25 cellular contexts compared by ENCODE assay signal in the genomic region with DNA sequence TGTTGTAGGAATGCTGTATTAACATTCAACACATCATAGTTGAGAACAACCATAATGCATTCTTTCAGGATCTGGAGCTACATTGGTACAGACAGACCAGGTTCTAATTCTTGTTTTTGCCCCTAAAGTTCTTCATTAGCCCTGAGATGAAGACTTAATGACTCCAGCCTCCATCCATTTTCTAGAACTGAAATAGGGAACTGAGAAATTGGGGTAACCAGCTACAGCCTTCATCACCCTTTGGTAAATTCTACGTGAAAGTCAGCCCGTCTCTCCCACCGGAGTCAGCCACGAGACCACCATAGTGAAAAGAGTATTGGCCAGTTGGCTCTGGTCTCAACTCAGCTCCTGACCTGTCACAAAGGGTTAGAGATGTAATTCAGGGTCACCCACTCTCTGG.
DNase-seq lines count a peak whose midpoint lies in the region; ATAC-seq, FAIRE-seq and TF ChIP-seq lines count a peak whose summit lies in the region.
"Had no signal": no experiment of that assay in that cellular context is flagged by ENCODE, and none has a peak within 500 bp of the region (broad histone marks: within the 10 kb centered on the region; RNA-seq: fewer than 3 reads in every experiment).

No MANE protein-coding gene starts in this region.

- no peak overlapping the region for H3K4ac ChIP-seq in IMR-90 (ENCODE audit: low read depth, low read length)

- H3K56ac ChIP-seq in IMR-90 (ENCODE audit: extremely low read depth, insufficient read depth, low read length) = no peak overlapping the region

- 0 out of 2 replicates have a peak, but pooled peaks cover 5% of the 10 kb centered on the region for H3K9me1 ChIP-seq in IMR-90 (ENCODE audit: insufficient read depth, low read length)
- no peaks in the 10 kb centered on the region for H3K9me1 ChIP-seq in keratinocyte (ENCODE audit: control insufficient read depth, extremely low read depth, insufficient read depth, low read length)

- H2AK5ac ChIP-seq in IMR-90 (ENCODE audit: low read depth, low read length) = peak overlapping the region; percentile 8; the same call in 1 of the 2 replicates

- no peak overlapping the region for H2BK5ac ChIP-seq in IMR-90 (ENCODE audit: low read depth, low read length, poor library complexity, severe bottlenecking)

- H3K9me3 ChIP-seq in IMR-90 (ENCODE audit: control insufficient read depth, insufficient read depth, low read length) = no peaks in the 10 kb centered on the region
- H3K9me3 ChIP-seq in OCI-LY3 (ENCODE audit: insufficient read depth, low read length) = no peaks in the 10 kb centered on the region
- H3K9me3 ChIP-seq in keratinocyte (ENCODE audit: control insufficient read depth, low read depth, low read length) = no peaks in the 10 kb centered on the region
- H3K9me3 ChIP-seq: BE2C, BLaER1 had no signal

- H4K8ac ChIP-seq in IMR-90 (ENCODE audit: low read depth in 2 of 2, low read length in 2 of 2) = no peak overlapping the region

- intact Hi-C loops in IMR-90 (cut with micrococcal nuclease) = no loop called here

- H3K23ac ChIP-seq in IMR-90 (ENCODE audit: low read depth, low read length) = no peak overlapping the region

- H3K4me2 ChIP-seq in IMR-90 (ENCODE audit: low read depth, low read length) (no peak overlapping the region), OCI-LY3 (ENCODE audit: low read length) (peak overlapping the region; percentile 35), keratinocyte (ENCODE audit: control insufficient read depth, extremely low read depth, insufficient read depth, low read depth, low read length) (no peak overlapping the region)
- H3K4me2 ChIP-seq: BLaER1 had no signal

- peaks cover 7% of the 10 kb centered on the region; the same call in 1 of the 2 replicates for H4K20me1 ChIP-seq in IMR-90 (ENCODE audit: insufficient read depth, low read length)
- no peaks in the 10 kb centered on the region for H4K20me1 ChIP-seq in OCI-LY3 (ENCODE audit: insufficient read depth, low read length)
- H4K20me1 ChIP-seq in keratinocyte (ENCODE audit: control insufficient read depth, extremely low read depth, insufficient read depth, low read length) = no peaks in the 10 kb centered on the region
- H4K20me1 ChIP-seq: BLaER1 had no signal

- FAIRE-seq in keratinocyte (lab: Jason Lieb, UNC) = peak; percentile 39
- FAIRE-seq: A204.1, GM12892, GM18507 had no signal

- POLR2A ChIA-PET in IMR-90 (lab: Charles Lee; ENCODE audit: unreplicated experiment) = no interaction called here

- no peak overlapping the region for H4K5ac ChIP-seq in IMR-90 (ENCODE audit: low read depth, low read length)

- DNase-seq in IMR-90 (no peak), keratinocyte (ENCODE audit: low read depth, low spot score) (no peak), NCI-H1105 treated with DMSO at 0.1 percent for 48 hours (lab: John Stamatoyannopoulos, UW) (no peak)
- DNase-seq in activated CD4-positive, alpha-beta T cell treated with anti-CD3 and anti-CD28 coated beads for 1 hour = no peak
- DNase-seq: 8988T; ACHN; BE2C; C1 segment of cervical spinal cord; CD4-positive, alpha-beta memory T cell; CD4-positive, CD25-positive, alpha-beta regulatory T cell; CD8-positive, alpha-beta memory T cell; COR-L47; DMS 273 treated with DMSO at 0.1 percent for 48 hours; DMS153; DMS53; DMS79; DND-41; EL; GDM1 had no signal

- H2BK120ac ChIP-seq in IMR-90 (ENCODE audit: low read depth, low read length) = no peak overlapping the region

- H3K9ac ChIP-seq in IMR-90 (ENCODE audit: low read depth, low read length) = no peak overlapping the region
- no peak overlapping the region for H3K9ac ChIP-seq in OCI-LY3 (ENCODE audit: low read length)
- no peak overlapping the region for H3K9ac ChIP-seq in keratinocyte (ENCODE audit: control insufficient read depth, extremely low read depth, insufficient read depth, low read length)
- H3K9ac ChIP-seq: BLaER1 had no signal

- dilution Hi-C loops in IMR-90 (cut with HindIII; ENCODE audit: low sequenced_read_pairs, unreplicated experiment) = no loop called here
- dilution Hi-C loops in keratinocyte (cut with MboI; ENCODE audit: extremely low pct_ligation_motif_present, low sequenced_read_pairs) = no loop called here

- no peak overlapping the region for H4K91ac ChIP-seq in IMR-90 (ENCODE audit: insufficient read depth, low read depth, low read length)

- H3K79me1 ChIP-seq in IMR-90 (ENCODE audit: low read depth in 1 of 2, low read length in 2 of 2) = no peaks in the 10 kb centered on the region

- no CpG with 5 or more reads among the region's 4 CpGs for WGBS in IMR-90 (ENCODE audit: extremely low coverage in 2 of 2, insufficient read length in 1 of 2), 2 experiments

- no peak overlapping the region for H2AFZ ChIP-seq in IMR-90 (replicated peaks; ENCODE audit: low read length, poor library complexity)
- H2AFZ ChIP-seq in OCI-LY3 (ENCODE audit: low read depth, low read length) = no peak overlapping the region
- no peak overlapping the region for H2AFZ ChIP-seq in keratinocyte (ENCODE audit: control insufficient read depth, low read length)

- no peaks in the 10 kb centered on the region for H3K36me3 ChIP-seq in IMR-90 (ENCODE audit: control insufficient read depth, insufficient read depth, low read length)
- H3K36me3 ChIP-seq in OCI-LY3 (replicated peaks; ENCODE audit: low read depth, low read length) = no peaks in the 10 kb centered on the region
- no peaks in the 10 kb centered on the region for H3K36me3 ChIP-seq in keratinocyte (ENCODE audit: control insufficient read depth in 2 of 2, extremely low read depth in 1 of 2, insufficient read depth in 2 of 2, low read length in 2 of 2)
- H3K36me3 ChIP-seq: BE2C, BLaER1 had no signal

- BruUV-seq in IMR-90 (replicated peaks; lab: Mats Ljungman, UMichigan) = no TSS peak

- H3K4me3 ChIP-seq in IMR-90 (ENCODE audit: insufficient read depth, low read depth, low read length) (no peak overlapping the region), OCI-LY3 (ENCODE audit: low read length) (peak overlapping the region; percentile 6; the same call in 1 of the 2 replicates), keratinocyte (ENCODE audit: control insufficient read depth in 2 of 3, extremely low read depth in 1 of 3, insufficient read depth in 2 of 3, low read depth in 1 of 3, low read length in 3 of 3) (no peak overlapping the region)
- H3K4me3 ChIP-seq: BLaER1 had no signal

- TF ChIP-seq CTCF in IMR-90 (conservative IDR thresholded peaks at IDR 0.05; ENCODE audit: low read depth, low read length) = no peak
- TF ChIP-seq CTCF in OCI-LY3 (IDR thresholded peaks at IDR 0.05; ENCODE audit: low read depth, low read length) = no peak
- no peak for TF ChIP-seq CTCF in keratinocyte (optimal IDR thresholded peaks at IDR 0.05 in 1 of 3, IDR thresholded peaks at IDR 0.05 in 1 of 3, conservative IDR thresholded peaks at IDR 0.05 in 1 of 3; ENCODE audit: extremely low read depth in 1 of 3, insufficient read depth in 2 of 3, low read length in 3 of 3)

- TF ChIP-seq RAD21 in IMR-90 (IDR thresholded peaks at IDR 0.05; ENCODE audit: low read length) = no peak

- H3K14ac ChIP-seq in IMR-90 (replicated peaks; ENCODE audit: low read depth, low read length) = no peak overlapping the region

- no peak for ATAC-seq in IMR-90 (ENCODE audit: low read depth)
- no peak for ATAC-seq in HG03108 (IDR thresholded peaks at IDR 0.05; ENCODE audit: unreplicated experiment)

- H3K27ac ChIP-seq in IMR-90 (ENCODE audit: insufficient read depth, low read length) = no peak overlapping the region
- H3K27ac ChIP-seq in OCI-LY3 (ENCODE audit: low read length) = peak overlapping the region; percentile 47
- H3K27ac ChIP-seq in keratinocyte (ENCODE audit: control insufficient read depth, insufficient read depth, low read length) = no peak overlapping the region
- H3K27ac ChIP-seq: BLaER1 had no signal

- peak overlapping the region; percentile 27; the same call in 1 of the 3 replicates for H2BK15ac ChIP-seq in IMR-90 (ENCODE audit: low read depth, low read length)

- in situ Hi-C loops in IMR-90 (cut with MboI; ENCODE audit: low sequenced_read_pairs) = no loop called here

- peaks cover 11% of the 10 kb centered on the region for H3K4me1 ChIP-seq in IMR-90 (ENCODE audit: control insufficient read depth, insufficient read depth, low read length)
- H3K4me1 ChIP-seq in OCI-LY3 (ENCODE audit: low read length) = peaks cover 18% of the 10 kb centered on the region
- peaks cover 15% of the 10 kb centered on the region for H3K4me1 ChIP-seq in keratinocyte (ENCODE audit: control insufficient read depth, extremely low read depth, insufficient read depth, low read length)
- H3K4me1 ChIP-seq: BE2C, BLaER1 had no signal

- no peak for TF ChIP-seq POLR2A in IMR-90 (IDR thresholded peaks at IDR 0.05; ENCODE audit: low read depth, low read length)

- CTCF ChIA-PET in IMR-90 (lab: Yijun Ruan, JAX) = no interaction called here

- H2AK9ac ChIP-seq in IMR-90 (replicated peaks; ENCODE audit: low read depth, low read length, poor library complexity) = no peak overlapping the region

- H3K27me3 ChIP-seq in IMR-90 (ENCODE audit: control insufficient read depth, insufficient read depth, low read length) = no peaks in the 10 kb centered on the region
- no peaks in the 10 kb centered on the region for H3K27me3 ChIP-seq in OCI-LY3 (ENCODE audit: low read depth, low read length)
- H3K27me3 ChIP-seq in keratinocyte (ENCODE audit: control insufficient read depth, extremely low read depth, insufficient read depth, low read length) = no peaks in the 10 kb centered on the region
- H3K27me3 ChIP-seq: BE2C, BLaER1 had no signal

- H3K18ac ChIP-seq in IMR-90 (ENCODE audit: low read depth, low read length) = no peak overlapping the region

- H3K79me2 ChIP-seq in OCI-LY3 (ENCODE audit: low read length) (no peaks in the 10 kb centered on the region), keratinocyte (ENCODE audit: control insufficient read depth, insufficient read depth, low read length) (no peaks in the 10 kb centered on the region)

- H2BK20ac ChIP-seq in IMR-90 (ENCODE audit: low read depth, low read length) = no peak overlapping the region

TF ChIP-seq in IMR-90, 13 proteins besides CTCF, POLR2A, EP300 and RAD21 (continues in another document):
- no peak for TF ChIP-seq BHLHE40 (IDR thresholded peaks at IDR 0.05; ENCODE audit: low read depth, low read length)
- TF ChIP-seq, protein P1, sequence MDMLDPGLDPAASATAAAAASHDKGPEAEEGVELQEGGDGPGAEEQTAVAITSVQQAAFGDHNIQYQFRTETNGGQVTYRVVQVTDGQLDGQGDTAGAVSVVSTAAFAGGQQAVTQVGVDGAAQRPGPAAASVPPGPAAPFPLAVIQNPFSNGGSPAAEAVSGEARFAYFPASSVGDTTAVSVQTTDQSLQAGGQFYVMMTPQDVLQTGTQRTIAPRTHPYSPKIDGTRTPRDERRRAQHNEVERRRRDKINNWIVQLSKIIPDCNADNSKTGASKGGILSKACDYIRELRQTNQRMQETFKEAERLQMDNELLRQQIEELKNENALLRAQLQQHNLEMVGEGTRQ (IDR thresholded peaks at IDR 0.05; ENCODE audit: low read depth, low read length) = no peak
- no peak for TF ChIP-seq MAFK (IDR thresholded peaks at IDR 0.05; ENCODE audit: low read depth, low read length)
- no peak for TF ChIP-seq CHD1 (IDR thresholded peaks at IDR 0.05; ENCODE audit: low read depth, low read length)
- TF ChIP-seq NFE2L2 (IDR thresholded peaks at IDR 0.05; ENCODE audit: low read depth, low read length) = no peak
- TF ChIP-seq FOS (IDR thresholded peaks at IDR 0.05; ENCODE audit: low read depth, low read length) = no peak
- no peak for TF ChIP-seq CEBPB (IDR thresholded peaks at IDR 0.05; ENCODE audit: low read depth, low read length)
